ENCODE assay signal across 14 cellular contexts in genomic region chr15:39124925-39125625, GRCh38.
DNase-seq lines count a peak whose midpoint lies in the region; ATAC-seq, FAIRE-seq and TF ChIP-seq lines count a peak whose summit lies in the region.
"Had no signal": no experiment of that assay in that cellular context is flagged by ENCODE, and none has a peak within 500 bp of the region (broad histone marks: within the 10 kb centered on the region; RNA-seq: fewer than 3 reads in every experiment).

No MANE protein-coding gene starts in this region.

- dilution Hi-C loops in endothelial cell of umbilical vein (cut with MboI; ENCODE audit: extremely low pct_ligation_motif_present, low sequenced_read_pairs), result loop anchor here (25.0 kb wide), 1 partner anchor 288 kb away; no protein-coding TSS in a partner anchor

- FAIRE-seq in endothelial cell of umbilical vein (lab: Jason Lieb, UNC) (peak; percentile 37), HepG2 (lab: Jason Lieb, UNC) (no peak)

- 86% methylated on average over 4 of the region's 4 CpGs for WGBS in HepG2 (ENCODE audit: low lambda C conversion rate)

- no peaks in the 10 kb centered on the region for H3K36me3 ChIP-seq in endothelial cell of umbilical vein (ENCODE audit: control insufficient read depth in 2 of 2, extremely low read depth in 1 of 2, insufficient read depth in 2 of 2, low read length in 2 of 2)
- no peaks in the 10 kb centered on the region for H3K36me3 ChIP-seq in osteoblast (ENCODE audit: insufficient read depth, low read length)
- no peaks in the 10 kb centered on the region for H3K36me3 ChIP-seq in HepG2 (replicated peaks in 1 of 2; ENCODE audit: control insufficient read depth in 1 of 2, insufficient read depth in 2 of 2, low read length in 2 of 2)
- H3K36me3 ChIP-seq: cardiac muscle cell, neural progenitor cell had no signal

- H3K27me3 ChIP-seq in endothelial cell of umbilical vein (ENCODE audit: control insufficient read depth in 2 of 2, insufficient read depth in 2 of 2, low read length in 2 of 2) (no peaks in the 10 kb centered on the region), osteoblast (ENCODE audit: insufficient read depth, low read length) (no peaks in the 10 kb centered on the region), HepG2 (ENCODE audit: control insufficient read depth in 1 of 2, insufficient read depth in 2 of 2, low read length in 2 of 2) (no peaks in the 10 kb centered on the region)
- H3K27me3 ChIP-seq: cardiac muscle cell, neural progenitor cell had no signal

- CTCF ChIA-PET in endothelial cell of umbilical vein (lab: Charles Lee), result interaction anchor here (0.6 to 2.2 kb wide), 25 partner anchors 11 to 632 kb away, joined by 3 to 18 read pairs (median 4); partner anchors contain the start of gene THBS1
- CTCF ChIA-PET in HepG2 (lab: Yijun Ruan, JAX; ENCODE audit: low intra/inter-chr PET ratio, low total read pairs), result interaction anchor here (0.9 to 2.5 kb wide), 2 partner anchors 47 to 455 kb away, joined by 3 to 13 read pairs; partner anchors contain the start of gene THBS1

- no peak overlapping the region for H3K4me3 ChIP-seq in endothelial cell of umbilical vein (replicated peaks in 1 of 3; ENCODE audit: insufficient read depth in 1 of 3, low read depth in 1 of 3, low read length in 3 of 3)
- no peak overlapping the region for H3K4me3 ChIP-seq in osteoblast (ENCODE audit: insufficient read depth, low read length)
- no peak overlapping the region for H3K4me3 ChIP-seq in HepG2 (replicated peaks in 1 of 3; ENCODE audit: insufficient read depth in 1 of 3, low read depth in 2 of 3, low read length in 3 of 3)
- H3K4me3 ChIP-seq: cardiac muscle cell, neural progenitor cell had no signal

- no peak for ATAC-seq in HG03139 (IDR thresholded peaks at IDR 0.05; ENCODE audit: unreplicated experiment)
- ATAC-seq in HepG2, result no peak
- ATAC-seq: activated T-cell treated with anti-CD3 and anti-CD28 coated beads, Interleukin-2, amount 50 U/mL, for 4 hours had no signal

- H3K36me3 Mint-ChIP-seq in nephron progenitor cell (ENCODE audit: low read depth), result no peaks in the 10 kb centered on the region
- H3K36me3 Mint-ChIP-seq: activated naive CD8-positive, alpha-beta T cell; neural progenitor cell had no signal

- BruUV-seq in endothelial cell of umbilical vein (replicated peaks; lab: Mats Ljungman, UMichigan), result TSS peak; percentile 5
- BruUV-seq in HepG2 (replicated peaks; lab: Mats Ljungman, UMichigan), result no TSS peak

- in situ Hi-C loops in HepG2 (cut with HindIII; ENCODE audit: extremely low pct_ligation_motif_present, low pct_unique_long_range_greater_than_20kb), result loop anchor here (10.0 kb wide), 2 partner anchors 150 to 460 kb away; partner anchors contain the start of gene THBS1

- H3K9me1 ChIP-seq in endothelial cell of umbilical vein (replicated peaks; ENCODE audit: control insufficient read depth, extremely low read depth, insufficient read depth, low read length), result no peaks in the 10 kb centered on the region

- H3K9me3 ChIP-seq in endothelial cell of umbilical vein (replicated peaks; ENCODE audit: control insufficient read depth, insufficient read depth, low read length), result no peaks in the 10 kb centered on the region
- H3K9me3 ChIP-seq in osteoblast (ENCODE audit: low read depth, low read length), result no peaks in the 10 kb centered on the region
- no peaks in the 10 kb centered on the region for H3K9me3 ChIP-seq in HepG2 (ENCODE audit: low read length)

- H3K4me3 Mint-ChIP-seq in nephron progenitor cell, result no peak overlapping the region
- H3K4me3 Mint-ChIP-seq: activated naive CD8-positive, alpha-beta T cell; activated T-cell treated with anti-CD3 and anti-CD28 coated beads, Interleukin-2, amount 50 U/mL, for 4 hours; neural progenitor cell had no signal

- H3K79me2 ChIP-seq in endothelial cell of umbilical vein (ENCODE audit: control insufficient read depth, insufficient read depth, low read length) (no peaks in the 10 kb centered on the region), osteoblast (ENCODE audit: insufficient read depth, low read length) (no peaks in the 10 kb centered on the region), HepG2 (ENCODE audit: insufficient read depth, low read length) (no peaks in the 10 kb centered on the region)

- H3K27ac ChIP-seq in endothelial cell of umbilical vein (ENCODE audit: insufficient read depth, low read depth, low read length) (peak overlapping the region; percentile 90), osteoblast (ENCODE audit: low read depth, low read length) (peak overlapping the region; percentile 94), HepG2 (ENCODE audit: extremely low read length, insufficient read depth, low read length) (no peak overlapping the region)
- H3K27ac ChIP-seq: C4-2B, cardiac muscle cell, neural progenitor cell had no signal

- H3K27me3 Mint-ChIP-seq in nephron progenitor cell (ENCODE audit: low read depth, poor library complexity), result no peaks in the 10 kb centered on the region

- no peak for TF ChIP-seq EP300 in HepG2 (IDR thresholded peaks at IDR 0.05; ENCODE audit: low read depth in 2 of 2, low read length in 2 of 2)
- no peak for TF ChIP-seq EP300 in HepG2 (CRISPR knock-in tag; IDR thresholded peaks at IDR 0.05; ENCODE audit: borderline replicate concordance)

- DNase-seq in ELR (ENCODE audit: low read depth) (peak; percentile 86), NCI-H446 treated with DMSO at 0.1 percent for 48 hours (lab: John Stamatoyannopoulos, UW) (peak; percentile 62), endothelial cell of umbilical vein (ENCODE audit: low read depth, low spot score) (peak; percentile 64), osteoblast (ENCODE audit: insufficient read length, low spot score, missing footprints) (peak; percentile 18), nephron progenitor cell (no peak), HepG2 (ENCODE audit: low spot score) (no peak)
- DNase-seq: activated CD4-positive, alpha-beta T cell treated with anti-CD3 and anti-CD28 coated beads, Interleukin-2, amount 50 U/mL, for 4 hours; activated T-cell treated with anti-CD3 and anti-CD28 coated beads, Interleukin-2, amount 50 U/mL, for 4 hours; effector memory CD4-positive, alpha-beta T cell had no signal

- H3K27ac Mint-ChIP-seq in nephron progenitor cell, result no peak overlapping the region
- H3K27ac Mint-ChIP-seq: activated naive CD8-positive, alpha-beta T cell; neural progenitor cell had no signal

- TF ChIP-seq CTCF in endothelial cell of umbilical vein (IDR thresholded peaks at IDR 0.05; ENCODE audit: extremely low read depth in 1 of 2, insufficient read depth in 1 of 2, low read depth in 1 of 2, low read length in 2 of 2) (no peak), osteoblast (IDR thresholded peaks at IDR 0.05; ENCODE audit: extremely low read depth, low read depth, low read length) (no peak), nephron progenitor cell (IDR thresholded peaks at IDR 0.05) (no peak), HepG2 (CRISPR knock-in tag; IDR thresholded peaks at IDR 0.05) (no peak)

- POLR2A ChIA-PET in endothelial cell of umbilical vein (lab: Charles Lee), result interaction anchor here (0.6 to 1.5 kb wide), 6 partner anchors 17 to 458 kb away, joined by 3 to 10 read pairs (median 4); partner anchors contain the start of gene THBS1
- POLR2A ChIA-PET in HepG2 (lab: Yijun Ruan, JAX), result interaction anchor here (2.5 kb wide), 1 partner anchor 455 kb away, joined by 7 read pairs; the partner anchor contains the start of gene THBS1

- peak overlapping the region; percentile 44 for H3K9ac ChIP-seq in endothelial cell of umbilical vein (replicated peaks; ENCODE audit: extremely low read depth, insufficient read depth, low read length)
- H3K9ac ChIP-seq in HepG2 (ENCODE audit: insufficient read depth, low read depth, low read length), result no peak overlapping the region
- H3K9ac ChIP-seq: neural progenitor cell had no signal

- H3K4me1 ChIP-seq in endothelial cell of umbilical vein (ENCODE audit: control insufficient read depth, extremely low read depth, insufficient read depth, low read length) (peaks cover 55% of the 10 kb centered on the region), osteoblast (ENCODE audit: insufficient read depth, low read length) (peaks cover 58% of the 10 kb centered on the region), HepG2 (ENCODE audit: insufficient read depth, low read length) (peaks cover 56% of the 10 kb centered on the region)

- H3K4me2 ChIP-seq in endothelial cell of umbilical vein (ENCODE audit: insufficient read depth, low read length) (peak overlapping the region; percentile 44), osteoblast (ENCODE audit: insufficient read depth, low read length) (peak overlapping the region; percentile 15), HepG2 (ENCODE audit: low read depth, low read length) (no peak overlapping the region)
- H3K4me2 ChIP-seq: neural progenitor cell had no signal

- H2AFZ ChIP-seq in endothelial cell of umbilical vein (ENCODE audit: low read depth, low read length) (peak overlapping the region; percentile 18), osteoblast (ENCODE audit: low read length) (no peak overlapping the region), HepG2 (ENCODE audit: low read length) (no peak overlapping the region)
- H2AFZ ChIP-seq: neural progenitor cell had no signal

- TF ChIP-seq POLR2A in endothelial cell of umbilical vein (IDR thresholded peaks at IDR 0.05; ENCODE audit: low read depth, low read length), result no peak
- TF ChIP-seq POLR2A in HepG2 (IDR thresholded peaks at IDR 0.05; ENCODE audit: insufficient read depth in 1 of 2, low read depth in 2 of 2, low read length in 2 of 2), result no peak

- H4K20me1 ChIP-seq in endothelial cell of umbilical vein (replicated peaks; ENCODE audit: control insufficient read depth, extremely low read depth, insufficient read depth, low read length), result no peaks in the 10 kb centered on the region
- H4K20me1 ChIP-seq in osteoblast (ENCODE audit: insufficient read depth, low read length), result no peaks in the 10 kb centered on the region
- H4K20me1 ChIP-seq in HepG2 (ENCODE audit: insufficient read depth, low read length), result no peaks in the 10 kb centered on the region

- H3K4me1 Mint-ChIP-seq in nephron progenitor cell, result peaks cover 14% of the 10 kb centered on the region

- no peak for TF ChIP-seq RAD21 in HepG2 (CRISPR knock-in tag; IDR thresholded peaks at IDR 0.05)

- intact Hi-C loops in endothelial cell of umbilical vein (cut with micrococcal nuclease), result loop anchor here (2.0 to 5.0 kb wide), 2 partner anchors 22 to 142 kb away; no protein-coding TSS in a partner anchor
- intact Hi-C loops in HepG2 (cut with micrococcal nuclease; ENCODE audit: unreplicated experiment), result loop anchor here (5.0 to 10.0 kb wide), 4 partner anchors 187 to 327 kb away; no protein-coding TSS in a partner anchor

- peaks cover 4% of the 10 kb centered on the region for H3K9me3 Mint-ChIP-seq in nephron progenitor cell
- H3K9me3 Mint-ChIP-seq: activated T-cell treated with anti-CD3 and anti-CD28 coated beads, Interleukin-2, amount 50 U/mL, for 4 hours; neural progenitor cell had no signal

TF ChIP-seq in endothelial cell of umbilical vein, 7 proteins besides CTCF, POLR2A, EP300 and RAD21 (continues in another document):
- peak; percentile 79 for TF ChIP-seq GATA2 (IDR thresholded peaks at IDR 0.05; ENCODE audit: insufficient read depth, insufficient read length, low read depth, low read length)
- TF ChIP-seq MYC (IDR thresholded peaks at IDR 0.05; ENCODE audit: low read depth, low read length), result no peak

TF ChIP-seq in HepG2, 621 proteins besides CTCF, POLR2A, EP300 and RAD21 (continues in another document):
- TF ChIP-seq IKZF1 (IDR thresholded peaks at IDR 0.05) (no peak), ZSCAN22 (CRISPR knock-in tag; IDR thresholded peaks at IDR 0.05) (no peak), ZNF766 (CRISPR knock-in tag; IDR thresholded peaks at IDR 0.05; ENCODE audit: borderline replicate concordance) (no peak)

Comparison
In these comparisons a context has a peak if more than half of its experiments do, and no peak if none do; other contexts are left out.
1. DNase-seq: peak in ELR (single experiment), NCI-H446 treated with DMSO at 0.1 percent for 48 hours (single experiment), endothelial cell of umbilical vein (single experiment) and osteoblast (single experiment); none in nephron progenitor cell (single experiment) and HepG2 (single experiment).